10 cellular contexts compared by ENCODE assay signal in genomic region chr1:23854568-23854967, GRCh38. TPM values are rescaled to one million over a fixed set of nuclear protein-coding genes. Genes with fewer than 3 reads are reported as not detected.
DNase-seq lines count a peak whose midpoint lies in the region; ATAC-seq and TF ChIP-seq lines count a peak whose summit lies in the region.
"Had no signal": no experiment of that assay in that cellular context is flagged by ENCODE, and none has a peak within 500 bp of the region (broad histone marks: within the 10 kb centered on the region; RNA-seq: fewer than 3 reads in every experiment).

No MANE protein-coding gene starts in this region.

- H4K20me1 ChIP-seq in DND-41 (ENCODE audit: insufficient read depth, low read length), result no peaks in the 10 kb centered on the region

- no peak overlapping the region for H3K4me3 Mint-ChIP-seq in stimulated activated memory B cell treated with anti-CD40 and anti-IgM and Interleukin-4, amounts not matched to agents 10 μg/mL and 1 μg/mL and 100 μg/mL, for 72 hours

- no peaks in the 10 kb centered on the region for H3K9me3 Mint-ChIP-seq in stimulated activated memory B cell treated with anti-CD40 and anti-IgM and Interleukin-4, amounts not matched to agents 10 μg/mL and 1 μg/mL and 100 μg/mL, for 72 hours

- no peak for DNase-seq in DND-41
- peak; percentile 49 for DNase-seq in NB4 (ENCODE audit: low read depth)
- DNase-seq in dorsolateral prefrontal cortex, result no peak
- DNase-seq in uterus, result no peak
- DNase-seq: activated CD8-positive, alpha-beta memory T cell treated with anti-CD3 and anti-CD28 coated beads, Interleukin-2, amount 50 U/mL, for 4 hours; DMS153 had no signal

- H3K27ac ChIP-seq in 22Rv1 (no peak overlapping the region), DND-41 (ENCODE audit: low read length) (no peak overlapping the region), dorsolateral prefrontal cortex (no peak overlapping the region), uterus (no peak overlapping the region)

- TF ChIP-seq POLR2A in NB4 (IDR thresholded peaks at IDR 0.05; ENCODE audit: extremely low read depth, insufficient read length), result no peak
- TF ChIP-seq POLR2A in uterus (IDR thresholded peaks at IDR 0.05), result no peak

- H3K4me2 ChIP-seq in DND-41 (ENCODE audit: insufficient read depth, low read length), result no peak overlapping the region

- peak; percentile 36 for TF ChIP-seq CTCF in 22Rv1 (IDR thresholded peaks at IDR 0.05)
- TF ChIP-seq CTCF in DND-41 (IDR thresholded peaks at IDR 0.05; ENCODE audit: borderline replicate concordance, extremely low read depth, low read length, poor library complexity, severe bottlenecking), result peak; percentile 41
- TF ChIP-seq CTCF in NB4 (IDR thresholded peaks at IDR 0.05; ENCODE audit: low read depth, low read length), result peak; percentile 28
- TF ChIP-seq CTCF in dorsolateral prefrontal cortex (IDR thresholded peaks at IDR 0.05 in 54 of 56, conservative IDR thresholded peaks at IDR 0.05 in 2 of 56; ENCODE audit: low read depth in 1 of 56, partially characterized antibody in 56 of 56), result peak in 32 of 56 donors; percentile 11 to 37 (median 23)
- TF ChIP-seq CTCF in uterus (IDR thresholded peaks at IDR 0.05), result no peak

- H3K4me1 Mint-ChIP-seq in stimulated activated memory B cell treated with anti-CD40 and anti-IgM and Interleukin-4, amounts not matched to agents 10 μg/mL and 1 μg/mL and 100 μg/mL, for 72 hours, result peaks cover 7% of the 10 kb centered on the region

- H3K9ac ChIP-seq in DND-41 (ENCODE audit: low read depth, low read length), result no peak overlapping the region

- H3K79me2 ChIP-seq in DND-41 (ENCODE audit: insufficient read depth, low read length), result no peaks in the 10 kb centered on the region

- H3K27me3 Mint-ChIP-seq in stimulated activated memory B cell treated with anti-CD40 and anti-IgM and Interleukin-4, amounts not matched to agents 10 μg/mL and 1 μg/mL and 100 μg/mL, for 72 hours, result no peaks in the 10 kb centered on the region

- H2AFZ ChIP-seq in DND-41 (ENCODE audit: low read depth, low read length), result no peak overlapping the region

- ATAC-seq in DND-41 (ENCODE audit: insufficient read depth, low read depth) (no peak), HG02852 (IDR thresholded peaks at IDR 0.05; ENCODE audit: unreplicated experiment) (no peak)
- no peak for ATAC-seq in activated CD4-positive, CD25-positive, alpha-beta regulatory T cell treated with anti-CD3 and anti-CD28 coated beads, Interleukin-2, amount 50 U/mL, for 24 hours
- no peak for ATAC-seq in stimulated activated memory B cell treated with anti-CD40 and anti-IgM and Interleukin-4, amounts not matched to agents 10 μg/mL and 1 μg/mL and 100 μg/mL, for 72 hours

- intact Hi-C loops in dorsolateral prefrontal cortex (cut with DNase I) (no loop called here), uterus (cut with DNase I; ENCODE audit: low total_unique reads) (no loop called here)

- no peak overlapping the region for H3K27ac Mint-ChIP-seq in stimulated activated memory B cell treated with anti-CD40 and anti-IgM and Interleukin-4, amounts not matched to agents 10 μg/mL and 1 μg/mL and 100 μg/mL, for 72 hours

- H3K4me1 ChIP-seq in DND-41 (ENCODE audit: insufficient read depth, low read length) (no peaks in the 10 kb centered on the region), uterus (no peaks in the 10 kb centered on the region)

- H3K27me3 ChIP-seq in DND-41 (ENCODE audit: insufficient read depth, low read length, poor library complexity), result no peaks in the 10 kb centered on the region
- H3K27me3 ChIP-seq in dorsolateral prefrontal cortex, result no peaks in the 10 kb centered on the region
- no peaks in the 10 kb centered on the region for H3K27me3 ChIP-seq in uterus

- no peak overlapping the region for H3K4me3 ChIP-seq in DND-41 (ENCODE audit: low read depth in 1 of 2, low read length in 2 of 2)
- H3K4me3 ChIP-seq in NB4 (ENCODE audit: low read depth, low read length), result no peak overlapping the region
- H3K4me3 ChIP-seq in dorsolateral prefrontal cortex, result no peak overlapping the region
- H3K4me3 ChIP-seq in uterus, result no peak overlapping the region

- peaks cover 28% of the 10 kb centered on the region for H3K36me3 Mint-ChIP-seq in stimulated activated memory B cell treated with anti-CD40 and anti-IgM and Interleukin-4, amounts not matched to agents 10 μg/mL and 1 μg/mL and 100 μg/mL, for 72 hours

- H3K9me3 ChIP-seq in DND-41 (ENCODE audit: insufficient read depth, low read length, severe bottlenecking), result no peaks in the 10 kb centered on the region
- H3K9me3 ChIP-seq in uterus, result no peaks in the 10 kb centered on the region

- no peaks in the 10 kb centered on the region for H3K36me3 ChIP-seq in DND-41 (ENCODE audit: insufficient read depth, low read length)
- no peaks in the 10 kb centered on the region for H3K36me3 ChIP-seq in uterus

RNA-seq across cellular contexts. Expression of gene FUCA1, which starts 13.5 kb away (rescaled TPM):
- total RNA-seq in dorsolateral prefrontal cortex (10 to 100 TPM in 48 of 120 experiments, 1 to 10 TPM in 72; 4.2 to 14.8 (median 9.3) TPM), uterus (10 to 100 TPM in 3 of 4 donors, 1 to 10 TPM in 1; 1.8 to 50.0 (median 23.0) TPM)

RNA-seq across cellular contexts. Expression of gene HMGCL, which starts 29.3 kb away (rescaled TPM):
- total RNA-seq in dorsolateral prefrontal cortex, result 10 to 100 TPM; 13.4 to 38.9 (median 24.4) TPM
- total RNA-seq in uterus, result 10 to 100 TPM; 31.0 to 46.6 (median 32.6) TPM

RNA-seq across cellular contexts. Expression of gene GALE, which starts 54.0 kb away (rescaled TPM):
- total RNA-seq in dorsolateral prefrontal cortex (10 to 100 TPM; 13.2 to 40.0 (median 24.0) TPM), uterus (10 to 100 TPM; 14.1 to 16.7 (median 15.0) TPM)

RNA-seq across cellular contexts. Expression of gene CNR2, which starts 58.6 kb away (rescaled TPM):
- total RNA-seq in dorsolateral prefrontal cortex (under 1 TPM in 1 of 120 experiments, not detected in 119; 0.13 TPM), uterus (under 1 TPM in 1 of 4 donors, not detected in 3; 0.14 TPM)

Comparison
In these comparisons a context has a peak if more than half of its experiments do, and no peak if none do; other contexts are left out.
1. CTCF ChIP-seq: peak in 22Rv1 (single experiment), DND-41 (single experiment), NB4 (single experiment) and dorsolateral prefrontal cortex (32 of 56); none in uterus (0 of 4).